In the genomic region with DNA sequence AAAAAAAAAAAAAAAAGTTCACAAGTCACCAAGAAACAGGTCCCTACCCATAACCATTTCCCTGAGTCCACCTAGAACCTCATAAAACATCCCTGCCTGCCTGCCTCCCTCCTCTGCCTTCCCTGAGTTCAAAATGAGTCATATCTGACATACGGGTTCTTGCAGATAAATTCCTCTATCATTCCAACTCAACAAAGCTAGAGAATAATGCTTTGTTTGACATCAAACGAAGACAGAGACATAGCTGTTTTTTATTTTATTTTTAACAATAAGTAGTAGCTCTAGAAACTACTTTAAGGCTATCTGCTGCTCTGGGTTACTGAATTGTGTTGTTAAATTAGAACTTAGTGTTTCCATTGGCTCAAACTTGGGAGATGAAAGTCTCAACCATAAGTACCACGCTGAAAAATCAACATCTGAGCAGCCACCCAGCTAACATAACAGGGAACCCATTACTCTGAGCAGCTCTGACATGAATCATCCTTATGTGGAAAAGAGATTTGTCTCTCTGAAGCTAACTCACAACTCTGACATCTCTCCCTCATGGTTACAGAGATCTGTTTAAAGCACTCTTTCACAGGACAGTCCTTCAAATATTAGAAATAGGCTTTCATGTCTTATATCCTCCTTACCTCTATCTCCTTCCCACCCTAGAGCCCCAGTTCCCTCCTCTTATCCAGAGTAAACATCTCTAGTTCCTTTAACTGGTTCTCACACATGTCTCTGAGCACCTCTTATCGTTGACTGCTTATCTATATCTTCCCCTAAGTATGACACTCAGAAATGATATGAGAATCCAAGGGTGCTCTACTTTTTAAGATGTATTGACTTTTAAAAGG, we compare ENCODE assay signal across 8 cellular contexts. TPM values are rescaled to one million over a fixed set of nuclear protein-coding genes. Genes with fewer than 3 reads are reported as not detected.
DNase-seq lines count a peak whose midpoint lies in the region; ATAC-seq and TF ChIP-seq lines count a peak whose summit lies in the region.

No MANE protein-coding gene starts in this region.

- DNase-seq in RWPE2 (ENCODE audit: low spot score) = no peak
- DNase-seq in erythroblast (lab: John Stamatoyannopoulos, UW) = peak; percentile 82 to 88
- no peak for DNase-seq in NCI-H2227 (lab: John Stamatoyannopoulos, UW; ENCODE audit: unreplicated experiment)
- DNase-seq in neural progenitor cell (ENCODE audit: low spot score) = no peak

- peaks cover 26% of the 10 kb centered on the region for H3K36me3 Mint-ChIP-seq in neural progenitor cell

- no peak for TF ChIP-seq POLR2A in erythroblast (IDR thresholded peaks at IDR 0.05; ENCODE audit: low read length)

- peak; percentile 76 for ATAC-seq in RWPE2 (ENCODE audit: low read depth)
- no peak for ATAC-seq in HG03354 (IDR thresholded peaks at IDR 0.05; ENCODE audit: poor library complexity, severe bottlenecking, unreplicated experiment)
- ATAC-seq in GM21367 (IDR thresholded peaks at IDR 0.05; ENCODE audit: unreplicated experiment) = no peak

- H3K9me2 ChIP-seq in DOHH2 (replicated peaks; ENCODE audit: control insufficient read depth, low read length) = no peaks in the 10 kb centered on the region

- H3F3A ChIP-seq in DOHH2 (ENCODE audit: control insufficient read depth, insufficient read depth) = peaks cover 8% of the 10 kb centered on the region
- H3F3A ChIP-seq in neural progenitor cell (ENCODE audit: low read depth) = no peaks in the 10 kb centered on the region

- H3K9ac ChIP-seq in rectal smooth muscle tissue (ENCODE audit: low read length) (no peak overlapping the region), neural progenitor cell (no peak overlapping the region)

- H3K4me2 ChIP-seq in DOHH2 (ENCODE audit: low read length) = peak overlapping the region; percentile 50; the same call in 1 of the 2 replicates
- no peak overlapping the region for H3K4me2 ChIP-seq in neural progenitor cell

- peaks cover 21% of the 10 kb centered on the region for H3K4me1 Mint-ChIP-seq in neural progenitor cell

- no peak overlapping the region for H2AFZ ChIP-seq in neural progenitor cell (replicated peaks)

- H3K27me3 ChIP-seq in DOHH2 (ENCODE audit: control insufficient read depth, low read length) (no peaks in the 10 kb centered on the region), RWPE2 (ENCODE audit: insufficient read depth, poor library complexity, severe bottlenecking) (no peaks in the 10 kb centered on the region), rectal smooth muscle tissue (ENCODE audit: control insufficient read depth, insufficient read depth, low read length) (no peaks in the 10 kb centered on the region), neural progenitor cell (no peaks in the 10 kb centered on the region)

- H3K4me3 ChIP-seq in DOHH2 (ENCODE audit: low read length) (no peak overlapping the region), RWPE2 (ENCODE audit: severe bottlenecking) (no peak overlapping the region), rectal smooth muscle tissue (ENCODE audit: low read length) (no peak overlapping the region), neural progenitor cell (no peak overlapping the region)

- H4K20me1 ChIP-seq in DOHH2 (ENCODE audit: control insufficient read depth, insufficient read depth, low read depth, low read length) (peaks cover 20% of the 10 kb centered on the region), neural progenitor cell (ENCODE audit: low read depth) (peaks cover 68% of the 10 kb centered on the region)

- 0 out of 2 replicates have a peak overlapping the region, but pooled peaks have one; percentile 10 for H3K27ac ChIP-seq in DOHH2 (ENCODE audit: low read depth, low read length)
- H3K27ac ChIP-seq in RWPE2 (ENCODE audit: poor library complexity, severe bottlenecking) = peak overlapping the region; percentile 88
- peak overlapping the region; percentile 65 for H3K27ac ChIP-seq in rectal smooth muscle tissue (ENCODE audit: low read depth, low read length)
- no peak overlapping the region for H3K27ac ChIP-seq in neural progenitor cell

- H3K36me3 ChIP-seq in DOHH2 (ENCODE audit: control insufficient read depth, low read length) = peaks cover 50% of the 10 kb centered on the region
- peaks cover 44% of the 10 kb centered on the region for H3K36me3 ChIP-seq in RWPE2 (ENCODE audit: low read depth)
- H3K36me3 ChIP-seq in rectal smooth muscle tissue (ENCODE audit: control insufficient read depth, insufficient read depth, low read length) = peaks cover 4% of the 10 kb centered on the region
- H3K36me3 ChIP-seq in neural progenitor cell = peaks cover 19% of the 10 kb centered on the region

- H3K79me2 ChIP-seq in DOHH2 (ENCODE audit: control insufficient read depth, low read length) (peaks cover 99% of the 10 kb centered on the region), neural progenitor cell (ENCODE audit: low read depth) (peaks cover 100% of the 10 kb centered on the region)

- peaks cover 61% of the 10 kb centered on the region for H3K4me1 ChIP-seq in DOHH2 (ENCODE audit: control insufficient read depth, low read length)
- H3K4me1 ChIP-seq in RWPE2 (ENCODE audit: insufficient read depth, poor library complexity, severe bottlenecking) = peaks cover 56% of the 10 kb centered on the region
- peaks cover 28% of the 10 kb centered on the region for H3K4me1 ChIP-seq in rectal smooth muscle tissue (ENCODE audit: control insufficient read depth, insufficient read depth, low read length)
- peaks cover 9% of the 10 kb centered on the region for H3K4me1 ChIP-seq in neural progenitor cell

- peaks cover 12% of the 10 kb centered on the region for H3K9me3 Mint-ChIP-seq in neural progenitor cell

- H3K9me3 ChIP-seq in DOHH2 (ENCODE audit: control insufficient read depth, insufficient read depth, low read length) (peaks cover 3% of the 10 kb centered on the region; the same call in 1 of the 2 replicates), RWPE2 (ENCODE audit: severe bottlenecking) (no peaks in the 10 kb centered on the region), neural progenitor cell (ENCODE audit: low read depth) (no peaks in the 10 kb centered on the region)

- TF ChIP-seq CTCF in DOHH2 (IDR thresholded peaks at IDR 0.05; ENCODE audit: low read depth, low read length, poor library complexity, severe bottlenecking) (no peak), RWPE2 (IDR thresholded peaks at IDR 0.05; ENCODE audit: poor library complexity, severe bottlenecking) (no peak), neural progenitor cell (IDR thresholded peaks at IDR 0.05) (no peak)

- H3K27ac Mint-ChIP-seq in neural progenitor cell = no peak overlapping the region

- no peak overlapping the region for H3K4me3 Mint-ChIP-seq in neural progenitor cell

- H3K27me3 Mint-ChIP-seq in neural progenitor cell (ENCODE audit: insufficient read depth, low read depth) = no peaks in the 10 kb centered on the region

RNA-seq across cellular contexts. Expression of a gene that starts 12.1 kb away (rescaled TPM):
- total RNA-seq in neural progenitor cell (ENCODE audit: low replicate concordance) = 65.9 and 85.3 TPM in 2 replicates

RNA-seq across cellular contexts. Expression of a gene that starts 59.4 kb away (rescaled TPM):
- 4.3 and 13.3 TPM in 2 replicates for total RNA-seq in neural progenitor cell (ENCODE audit: low replicate concordance)

Comparison
In these comparisons a context has a peak if more than half of its experiments do, and no peak if none do; other contexts are left out.
1. DNase-seq: peak in erythroblast (2 of 2); none in RWPE2 (single experiment), NCI-H2227 (single experiment) and neural progenitor cell (single experiment).